In genomic region chr16:2867987-2868789, GRCh38 we compare ENCODE assay signal across 8 cellular contexts. TPM values are rescaled to one million over a fixed set of nuclear protein-coding genes. Genes with fewer than 3 reads are reported as not detected.
A peak's percentile ranks its signal among the peaks of the same experiment; 100 is the strongest.
DNase-seq lines count a peak whose midpoint lies in the region; ATAC-seq and TF ChIP-seq lines count a peak whose summit lies in the region.

No MANE protein-coding gene starts in this region.

- peak overlapping the region; percentile 87 for H3K14ac ChIP-seq in trophoblast cell (ENCODE audit: low read length)

- no peak overlapping the region for H2BK12ac ChIP-seq in trophoblast cell (ENCODE audit: low read length)

- TF ChIP-seq CTCF in SU-DHL-6 (IDR thresholded peaks at IDR 0.05; ENCODE audit: insufficient read depth, low read length, poor library complexity, severe bottlenecking) (peak; percentile 77), transverse colon (IDR thresholded peaks at IDR 0.05) (peak; percentile 97 to 99 (median 98))

- peak overlapping the region; percentile 71 for H3K4me2 ChIP-seq in SU-DHL-6 (ENCODE audit: low read depth, low read length, poor library complexity, severe bottlenecking)
- peak overlapping the region; percentile 75 for H3K4me2 ChIP-seq in trophoblast cell (ENCODE audit: low read length)

- no peaks in the 10 kb centered on the region for H4K20me1 ChIP-seq in SU-DHL-6 (ENCODE audit: low read depth, low read length)

- in situ Hi-C loops in transverse colon (cut with MboI; ENCODE audit: low pct_ligation_motif_present in 1 of 4, low pct_unique_long_range_greater_than_20kb in 1 of 4, low sequenced_read_pairs in 3 of 4), result no loop called here

- peak overlapping the region; percentile 71 for H4K91ac ChIP-seq in trophoblast cell (ENCODE audit: low read depth, low read length)

- H3K79me1 ChIP-seq in trophoblast cell (ENCODE audit: low read length), result peaks cover 6% of the 10 kb centered on the region

- no peaks in the 10 kb centered on the region for H3K9me3 ChIP-seq in SU-DHL-6 (ENCODE audit: insufficient read depth, low read length)
- no peaks in the 10 kb centered on the region for H3K9me3 ChIP-seq in adipocyte (ENCODE audit: control insufficient read depth, low read length)
- H3K9me3 ChIP-seq in trophoblast cell (ENCODE audit: insufficient read depth, low read depth, low read length), result no peaks in the 10 kb centered on the region
- H3K9me3 ChIP-seq in transverse colon, result no peaks in the 10 kb centered on the region

- peak overlapping the region; percentile 92 for H4K8ac ChIP-seq in trophoblast cell (ENCODE audit: low read depth, low read length)

- peak overlapping the region; percentile 72 for H4K12ac ChIP-seq in trophoblast cell (ENCODE audit: low read depth, low read length)

- H3K27me3 ChIP-seq in SU-DHL-6 (ENCODE audit: low read length) (no peaks in the 10 kb centered on the region), adipocyte (replicated peaks; ENCODE audit: control insufficient read depth, insufficient read depth, low read length) (no peaks in the 10 kb centered on the region), trophoblast cell (ENCODE audit: insufficient read depth, low read length) (no peaks in the 10 kb centered on the region), transverse colon (peaks cover 22% of the 10 kb centered on the region)

- no peak for TF ChIP-seq EP300 in transverse colon (IDR thresholded peaks at IDR 0.05; ENCODE audit: low read depth)

- peak overlapping the region; percentile 82 for H2BK120ac ChIP-seq in trophoblast cell (ENCODE audit: insufficient read depth, low read length, poor library complexity)

- H3K4me1 ChIP-seq in adipocyte (ENCODE audit: control insufficient read depth, insufficient read depth, low read length) (peaks cover 4% of the 10 kb centered on the region), trophoblast cell (ENCODE audit: control insufficient read depth in 1 of 2, insufficient read depth in 2 of 2, low read length in 2 of 2) (peaks cover 3 to 4% of the 10 kb centered on the region in 2 experiments), transverse colon (peaks cover 0 to 10% (median 6%) of the 10 kb centered on the region in 4 donors)

- ATAC-seq in HG02623 (IDR thresholded peaks at IDR 0.05; ENCODE audit: unreplicated experiment), result peak; percentile 74

- peaks cover 4% of the 10 kb centered on the region; the same call in 1 of the 2 replicates for H3F3A ChIP-seq in SU-DHL-6 (ENCODE audit: insufficient read depth)

- H3K27ac ChIP-seq in SU-DHL-6 (ENCODE audit: low read depth, low read length), result peak overlapping the region; percentile 46
- peak overlapping the region; percentile 20 for H3K27ac ChIP-seq in trophoblast cell (ENCODE audit: low read depth, low read length)
- peak overlapping the region; percentile 87 to 95 (median 90) for H3K27ac ChIP-seq in transverse colon

- peak overlapping the region; percentile 56 for H3K4me3 ChIP-seq in SU-DHL-6 (ENCODE audit: insufficient read depth, low read length, poor library complexity, severe bottlenecking)
- peak overlapping the region; percentile 88 for H3K4me3 ChIP-seq in adipocyte (ENCODE audit: low read length)
- H3K4me3 ChIP-seq in trophoblast cell (ENCODE audit: low read depth, low read length), result peak overlapping the region; percentile 76
- peak overlapping the region; percentile 42 to 66 (median 57) for H3K4me3 ChIP-seq in transverse colon

- intact Hi-C loops in cardiac septum (cut with DNase I) (loop anchor here (1.0 to 10.0 kb wide), 4 partner anchors 29 to 143 kb away; partner anchors contain the start of genes ELOB, FLYWCH1 and PRSS27), transverse colon (cut with DNase I; ENCODE audit: low total_unique reads) (no loop called here)

- DNase-seq in NCI-H1105 treated with DMSO at 0.1 percent for 48 hours (lab: John Stamatoyannopoulos, UW) (peak; percentile 69), adipocyte (ENCODE audit: low read depth) (peak; percentile 97), cardiac septum (ENCODE audit: low spot score) (peak; percentile 96), trophoblast cell (peak; percentile 93 to 97), transverse colon (peak; percentile 97)

- TF ChIP-seq POLR2A in GM10847 (IDR thresholded peaks at IDR 0.05; ENCODE audit: extremely low read depth, insufficient read length) (peak; percentile 94), transverse colon (IDR thresholded peaks at IDR 0.05) (peak; percentile 16)

- H3K79me2 ChIP-seq in SU-DHL-6 (ENCODE audit: insufficient read depth, low read length), result no peaks in the 10 kb centered on the region
- H3K79me2 ChIP-seq in trophoblast cell (ENCODE audit: control insufficient read depth, insufficient read depth, low read length, poor library complexity), result no peaks in the 10 kb centered on the region

- no peak overlapping the region for H3K23ac ChIP-seq in trophoblast cell (ENCODE audit: low read length)

- no peaks in the 10 kb centered on the region for H3K36me3 ChIP-seq in SU-DHL-6 (ENCODE audit: low read length)
- no peaks in the 10 kb centered on the region for H3K36me3 ChIP-seq in adipocyte (ENCODE audit: control insufficient read depth, insufficient read depth, low read length, severe bottlenecking)
- H3K36me3 ChIP-seq in trophoblast cell (ENCODE audit: control insufficient read depth in 1 of 2, insufficient read depth in 2 of 2, low read length in 2 of 2), result no peaks in the 10 kb centered on the region
- no peaks in the 10 kb centered on the region for H3K36me3 ChIP-seq in transverse colon

- H3K9ac ChIP-seq in SU-DHL-6 (ENCODE audit: low read length), result peak overlapping the region; percentile 62
- peak overlapping the region; percentile 91 for H3K9ac ChIP-seq in adipocyte (ENCODE audit: low read length)
- H3K9ac ChIP-seq in trophoblast cell (ENCODE audit: low read length), result peak overlapping the region; percentile 66

- peak overlapping the region; percentile 91 for H2AFZ ChIP-seq in SU-DHL-6 (ENCODE audit: low read depth, low read length, severe bottlenecking)
- peak overlapping the region; percentile 95 for H2AFZ ChIP-seq in trophoblast cell (ENCODE audit: insufficient read depth, low read length, poor library complexity)

- no peaks in the 10 kb centered on the region for H3K9me2 ChIP-seq in SU-DHL-6 (replicated peaks; ENCODE audit: insufficient read depth, low read length)

- H2AK5ac ChIP-seq in trophoblast cell (ENCODE audit: low read length), result no peak overlapping the region

- peak overlapping the region; percentile 49 for H3K4ac ChIP-seq in trophoblast cell (ENCODE audit: low read depth, low read length)

- peak overlapping the region; percentile 80 for H3K18ac ChIP-seq in trophoblast cell (ENCODE audit: low read length)

- peak overlapping the region; percentile 85 for H2BK5ac ChIP-seq in trophoblast cell (ENCODE audit: low read depth, low read length, poor library complexity)

- no CpG with 5 or more reads among the region's 45 CpGs for WGBS in trophoblast cell (ENCODE audit: extremely low coverage, insufficient coverage, insufficient read length)
- 0 to 1% methylated on average over 7 to 39 of the region's 45 CpGs for WGBS in transverse colon (ENCODE audit: low coverage in 1 of 2), 2 donors

RNA-seq across cellular contexts. Expression of gene PRSS22, which starts 10.2 kb away (rescaled TPM):
- total RNA-seq in cardiac septum (not detected), transverse colon (10 to 100 TPM in 1 of 4 donors, 1 to 10 TPM in 1, not detected in 2; 2.5 to 11.2 TPM)
- 1.9 and 2.0 TPM in 2 replicates for polyA plus RNA-seq in trophoblast cell (2013)

RNA-seq across cellular contexts. Expression of gene FLYWCH2, which starts 14.8 kb away (rescaled TPM):
- total RNA-seq in cardiac septum (20.8 TPM), transverse colon (10 to 100 TPM; 35.0 to 74.4 (median 50.9) TPM)
- 10.0 and 10.5 TPM in 2 replicates for polyA plus RNA-seq in trophoblast cell (2013)

RNA-seq across cellular contexts. Expression of gene ZG16B, which starts 38.1 kb away (rescaled TPM):
- not detected for total RNA-seq in cardiac septum
- polyA plus RNA-seq in trophoblast cell (2013), result not detected in 2 replicates
- 10 to 100 TPM in 2 of 4 donors, 1 to 10 TPM in 1, not detected in 1; 5.2 to 28.3 (median 15.9) TPM for total RNA-seq in transverse colon

RNA-seq across cellular contexts. Expression of gene FLYWCH1, which starts 43.5 kb away (rescaled TPM):
- total RNA-seq in cardiac septum, result 43.5 TPM
- 9.8 and 9.9 TPM in 2 replicates for polyA plus RNA-seq in trophoblast cell (2013)
- 10 to 100 TPM; 29.1 to 59.1 (median 34.6) TPM for total RNA-seq in transverse colon

RNA-seq across cellular contexts. Expression of gene PRSS21, which starts 51.2 kb away (rescaled TPM):
- total RNA-seq in cardiac septum, result not detected
- polyA plus RNA-seq in trophoblast cell (2013), result not detected in 2 replicates
- 1 to 10 TPM in 2 of 4 donors, not detected in 2; 1.6 to 1.9 TPM for total RNA-seq in transverse colon

Comparison
In these comparisons a context has a peak if more than half of its experiments do, and no peak if none do; other contexts are left out.
1. Peak in every context shown above with its lines: DNase-seq, ATAC-seq, H3K4me3 ChIP-seq and H3K27ac ChIP-seq.
2. H3K27ac ChIP-seq: peak in every context shown above with its lines; median percentile 90 in transverse colon; 46 in SU-DHL-6; 20 in trophoblast cell.